34 cellular contexts compared by ENCODE assay signal in the genomic region with DNA sequence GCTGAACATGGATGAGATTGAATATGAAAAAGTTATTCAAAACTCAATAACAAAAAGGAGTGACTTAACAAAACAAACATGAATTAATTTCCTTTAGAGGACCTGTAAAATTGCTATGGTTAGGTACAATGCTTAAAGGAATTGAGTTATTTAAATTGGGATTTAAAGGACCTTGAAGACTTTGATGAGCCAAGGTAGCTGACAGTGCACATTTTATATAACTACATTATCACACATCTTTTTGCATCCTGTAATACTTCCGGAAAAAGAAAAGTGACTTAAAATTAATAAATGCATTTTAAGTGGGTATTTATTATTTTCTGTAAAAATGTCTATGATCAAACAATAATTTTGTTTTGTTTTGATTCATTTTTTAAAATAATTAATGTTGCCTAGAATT.
"Had no signal": no experiment of that assay in that cellular context is flagged by ENCODE, and none has a peak within 500 bp of the region (broad histone marks: within the 10 kb centered on the region; RNA-seq: fewer than 3 reads in every experiment).

No MANE protein-coding gene starts in this region.

- H3K27me3 ChIP-seq: MG63 had no signal

- DNase-seq: Karpas-422, Kasumi-1, MG63, MM.1S, MV-4-11, NCI-H1048, NCI-H1092, NCI-H1092 treated with DMSO at 0.1 percent for 48 hours, NCI-H1105, NCI-H1105 treated with DMSO at 0.1 percent for 48 hours, NCI-H1417, NCI-H1417 treated with DMSO at 0.1 percent for 48 hours, NCI-H1436, NCI-H1436 treated with DMSO at 0.1 percent for 48 hours, NCI-H146, NCI-H1694, NCI-H1694 treated with DMSO at 0.1 percent for 48 hours, NCI-H187, NCI-H187 treated with DMSO at 0.1 percent for 48 hours, NCI-H1930, NCI-H2029, NCI-H2029 treated with DMSO at 0.1 percent for 48 hours, NCI-H2081, NCI-H2081 treated with DMSO at 0.1 percent for 48 hours, NCI-H2107, NCI-H2171, NCI-H2171 treated with DMSO at 0.1 percent for 48 hours, NCI-H2227 treated with DMSO at 0.1 percent for 48 hours, NCI-H226, NCI-H345, NCI-H446, NCI-H446 treated with DMSO at 0.1 percent for 48 hours, NCI-H510A, NCI-H510A treated with DMSO at 0.1 percent for 48 hours had no signal

- H3K4me3 ChIP-seq: MG63 had no signal

- H3K36me3 ChIP-seq: MG63 had no signal

- H3K9me3 ChIP-seq: MG63 had no signal
